ENCODE assay signal across 29 cellular contexts in the genomic region with DNA sequence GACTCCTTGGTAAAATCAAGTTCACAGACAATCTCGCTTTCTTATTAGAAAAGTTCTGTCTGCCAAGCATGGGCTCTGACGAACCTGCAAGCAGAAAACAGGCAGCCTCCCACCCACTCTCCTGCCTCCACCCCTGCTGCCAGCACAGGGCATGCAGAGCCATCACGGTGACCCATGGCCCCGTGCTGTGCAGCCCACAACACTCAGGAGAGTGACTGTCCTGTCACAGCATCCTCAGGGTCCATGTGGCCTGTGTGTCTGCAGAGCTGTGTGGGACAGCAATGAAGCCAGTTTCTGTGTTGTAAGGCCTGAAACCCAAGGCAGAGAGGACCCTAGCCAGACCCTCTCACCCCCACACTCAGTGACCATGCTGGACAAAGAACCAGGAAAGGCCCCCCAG. TPM values are rescaled to one million over a fixed set of nuclear protein-coding genes. Genes with fewer than 3 reads are reported as not detected.
"Had no signal": no experiment of that assay in that cellular context is flagged by ENCODE, and none has a peak within 500 bp of the region (broad histone marks: within the 10 kb centered on the region; RNA-seq: fewer than 3 reads in every experiment).

No MANE protein-coding gene starts in this region.

- DNase-seq: activated CD4-positive, alpha-beta T cell treated with anti-CD3 and anti-CD28 coated beads for 1 hour; activated CD4-positive, alpha-beta T cell treated with anti-CD3 and anti-CD28 coated beads for 48 hours; activated CD4-positive, CD25-positive, alpha-beta regulatory T cell; activated CD8-positive, alpha-beta T cell treated with anti-CD3 and anti-CD28 coated beads for 36 hours; activated naive CD4-positive, alpha-beta T cell treated with anti-CD3 and anti-CD28 coated beads, Interleukin-2, amount 10 ng/mL, durations not matched to agents 7 days and 5 days; activated naive CD8-positive, alpha-beta T cell treated with anti-CD3 and anti-CD28 coated beads, Interleukin-2, amount 50 U/mL, for 24 hours; activated T-cell treated with anti-CD3 and anti-CD28 coated beads, Interleukin-2, amount 50 U/mL, for 24 hours; anterior cingulate cortex; Karpas-422; KBM-7; NCI-H1105 treated with DMSO at 0.1 percent for 48 hours; NCI-H1436 treated with DMSO at 0.1 percent for 48 hours; NCI-H1694 treated with DMSO at 0.1 percent for 48 hours; NCI-H2029 treated with DMSO at 0.1 percent for 48 hours; NCI-H2107; NCI-H2171; NCI-H510A; NCI-H526; NCI-H748 treated with DMSO at 0.1 percent for 48 hours; NK-92 treated with Interleukin-12 subunit alpha and Interleukin-12 subunit beta, amount 100 ng/mL, for 24 hours; PC-3; SHP77; SJCRH30; T1000; WERI-Rb-1 had no signal

- H3K36me3 ChIP-seq: SJCRH30 had no signal

- H3K27me3 ChIP-seq: SJCRH30 had no signal

- H3K9me3 ChIP-seq: SJCRH30 had no signal

- ATAC-seq: activated CD8-positive, alpha-beta T cell treated with anti-CD3 and anti-CD28 coated beads for 36 hours; activated naive CD8-positive, alpha-beta T cell treated with anti-CD3 and anti-CD28 coated beads, Interleukin-2, amount 50 U/mL, for 24 hours; PC-3 had no signal

- H3K4me3 ChIP-seq: SJCRH30, SK-N-MC had no signal

- H3K27ac ChIP-seq: RWPE1, SJCRH30, SK-N-MC, WERI-Rb-1 had no signal

RNA-seq across cellular contexts. Expression of a gene that starts 46.2 kb away (rescaled TPM):
- total RNA-seq: activated T-helper 2 cell treated with anti-CD3 and anti-CD28 coated beads, Interferon-gamma antibody, Interleukin-2, Interleukin-4, amounts not matched to agents 10 μg/mL and 5 μg/mL and 100 μg/mL, durations not matched to agents 14 hours and 24 hours and 36 hours; T-helper 1 cell treated with Interleukin-12 subunit alpha and Interleukin-12 subunit beta and Interleukin-4 antibody, amounts not matched to agents 30 ng/mL and 1 ng/mL, for 36 hours had no signal
